ENCODE assay signal across 12 cellular contexts in the genomic region with DNA sequence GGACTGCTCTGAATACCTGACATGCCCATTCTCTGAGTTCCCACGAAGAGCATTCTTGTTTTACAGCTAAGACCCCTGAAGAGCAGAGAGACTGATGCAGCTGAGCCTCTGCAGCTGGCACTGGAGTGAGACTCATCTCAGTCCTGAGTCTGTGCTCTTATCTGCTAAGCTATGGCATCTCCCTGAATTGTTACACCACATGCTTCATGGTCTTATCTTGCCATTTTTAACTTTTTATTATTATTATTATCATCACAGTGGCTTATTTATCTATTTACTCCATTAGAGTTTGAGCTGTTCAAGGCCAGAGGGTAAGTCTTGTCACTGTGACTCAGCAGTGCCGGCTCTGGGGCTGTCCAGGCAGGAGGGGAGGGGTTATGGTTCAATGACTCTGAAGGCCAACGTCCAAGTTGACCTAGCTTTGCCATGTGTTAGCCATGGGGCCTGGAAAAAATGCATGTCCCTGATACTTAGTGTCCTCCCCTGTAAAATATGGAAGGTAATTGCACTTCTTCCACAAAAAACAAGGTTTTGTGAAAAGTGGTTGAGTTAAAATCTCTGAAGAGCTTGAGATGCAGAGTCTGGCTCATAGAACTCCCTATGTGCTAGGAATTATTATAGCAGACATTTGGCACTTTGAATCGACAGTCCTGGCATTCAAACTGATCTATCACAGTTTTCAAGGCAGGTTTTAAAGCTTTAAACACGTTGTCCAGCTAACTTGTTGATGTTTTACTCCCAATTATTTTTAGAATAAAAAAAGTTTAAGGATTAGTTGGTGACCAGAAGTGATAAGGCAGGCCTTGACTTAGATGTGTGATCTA.
A peak's percentile ranks its signal among the peaks of the same experiment; 100 is the strongest.
DNase-seq lines count a peak whose midpoint lies in the region; ATAC-seq and TF ChIP-seq lines count a peak whose summit lies in the region.
"Had no signal": no experiment of that assay in that cellular context is flagged by ENCODE, and none has a peak within 500 bp of the region (broad histone marks: within the 10 kb centered on the region; RNA-seq: fewer than 3 reads in every experiment).

No MANE protein-coding gene starts in this region.

- H3K9ac ChIP-seq in HCT116 (ENCODE audit: low read length) = no peak overlapping the region
- H3K9ac ChIP-seq in adipocyte (ENCODE audit: low read length) = no peak overlapping the region

- no peaks in the 10 kb centered on the region for H3K36me3 ChIP-seq in HCT116 (ENCODE audit: control insufficient read depth in 1 of 2, insufficient read depth in 2 of 2, low read length in 2 of 2)
- H3K36me3 ChIP-seq in adipocyte (ENCODE audit: control insufficient read depth, insufficient read depth, low read length, severe bottlenecking) = no peaks in the 10 kb centered on the region

- H3K79me2 ChIP-seq in HCT116 (ENCODE audit: insufficient read depth, low read length) = no peaks in the 10 kb centered on the region

- no peak for TF ChIP-seq RAD21 in HCT116 (IDR thresholded peaks at IDR 0.05; ENCODE audit: low read depth)

- H3K4me2 ChIP-seq in HCT116 (ENCODE audit: low read length) = peak overlapping the region; percentile 11

- POLR2A ChIA-PET in HCT116 (lab: Charles Lee) = interaction anchor here (0.8 to 1.6 kb wide), 3 partner anchors 224 to 947 kb away, joined by 3 to 4 read pairs (median 3); partner anchors contain the start of genes ABHD17B and C9orf85

- H3K27ac Mint-ChIP-seq in stimulated activated effector memory CD8-positive, alpha-beta T cell treated with anti-CD3 and anti-CD28 coated beads, Interleukin-12 subunit alpha, Interleukin-12 subunit beta, amount 100 ng/mL, for 72 hours = no peak overlapping the region
- H3K27ac Mint-ChIP-seq: naive thymus-derived CD4-positive, alpha-beta T cell had no signal

- H3K27me3 ChIP-seq in HCT116 (ENCODE audit: insufficient read depth, low read length) = no peaks in the 10 kb centered on the region
- H3K27me3 ChIP-seq in adipocyte (replicated peaks; ENCODE audit: control insufficient read depth, insufficient read depth, low read length) = no peaks in the 10 kb centered on the region

- peak overlapping the region; percentile 92 for H2AFZ ChIP-seq in HCT116 (ENCODE audit: low read depth, low read length, poor library complexity, severe bottlenecking)

- ATAC-seq in HCT116 = peak; percentile 75
- peak; percentile 40 for ATAC-seq in stimulated activated effector memory CD8-positive, alpha-beta T cell treated with anti-CD3 and anti-CD28 coated beads, Interleukin-12 subunit alpha, Interleukin-12 subunit beta, amount 100 ng/mL, for 72 hours
- no peak for ATAC-seq in GM18858 (IDR thresholded peaks at IDR 0.05; ENCODE audit: unreplicated experiment)
- ATAC-seq: esophagus mucosa; naive thymus-derived CD4-positive, alpha-beta T cell had no signal

- TF ChIP-seq CTCF in HCT116 (IDR thresholded peaks at IDR 0.05 in 2 of 3, conservative IDR thresholded peaks at IDR 0.05 in 1 of 3; ENCODE audit: borderline replicate concordance in 1 of 3, insufficient read depth in 1 of 3, low read depth in 2 of 3, low read length in 2 of 3) = no peak

- H3K4me3 ChIP-seq in HCT116 (replicated peaks in 1 of 2; ENCODE audit: low read depth in 1 of 2, low read length in 2 of 2) = no peak overlapping the region
- peak overlapping the region; percentile 3 for H3K4me3 ChIP-seq in adipocyte (ENCODE audit: low read length)

- intact Hi-C loops in HCT116 (cut with micrococcal nuclease) = loop anchor here (5.0 kb wide), 3 partner anchors 164 to 339 kb away; no protein-coding TSS in a partner anchor

- RAD21 ChIA-PET in HCT116 (lab: Charles Lee; ENCODE audit: low non-redundant PET in 1 of 2, low total read pairs in 2 of 2, uncharacterized antibody in 2 of 2, unreplicated experiment in 2 of 2) = interaction anchor here in 1 of 2 experiments (1.4 to 1.7 kb wide), 2 partner anchors 13 to 342 kb away, joined by 3 to 7 read pairs; no protein-coding TSS in a partner anchor

- H3K27ac ChIP-seq in HCT116 (ENCODE audit: low read depth, low read length) = no peak overlapping the region

- no peaks in the 10 kb centered on the region for H3K9me3 ChIP-seq in HCT116 (ENCODE audit: control insufficient read depth in 1 of 2, insufficient read depth in 1 of 2, low read depth in 1 of 2, low read length in 2 of 2)
- no peaks in the 10 kb centered on the region for H3K9me3 ChIP-seq in adipocyte (ENCODE audit: control insufficient read depth, low read length)

- CTCF ChIA-PET in HCT116 (lab: Charles Lee) = interaction anchor here (1.0 to 4.6 kb wide), 13 partner anchors 11 to 819 kb away, joined by 3 to 46 read pairs (median 9); no protein-coding TSS in a partner anchor

- H3K4me3 Mint-ChIP-seq in stimulated activated effector memory CD8-positive, alpha-beta T cell treated with anti-CD3 and anti-CD28 coated beads, Interleukin-12 subunit alpha, Interleukin-12 subunit beta, amount 100 ng/mL, for 72 hours = no peak overlapping the region
- H3K4me3 Mint-ChIP-seq: naive thymus-derived CD4-positive, alpha-beta T cell had no signal

- H3K9me2 ChIP-seq in HCT116 (ENCODE audit: insufficient read depth) = no peaks in the 10 kb centered on the region

- H3K4me1 Mint-ChIP-seq in stimulated activated effector memory CD8-positive, alpha-beta T cell treated with anti-CD3 and anti-CD28 coated beads, Interleukin-12 subunit alpha, Interleukin-12 subunit beta, amount 100 ng/mL, for 72 hours = no peaks in the 10 kb centered on the region

- H3K4me1 ChIP-seq in HCT116 (ENCODE audit: control insufficient read depth in 1 of 2, insufficient read depth in 2 of 2, low read length in 2 of 2) (peaks cover 8 to 21% of the 10 kb centered on the region in 2 experiments; a peak in 3 of 4 replicates), adipocyte (ENCODE audit: control insufficient read depth, insufficient read depth, low read length) (peaks cover 16% of the 10 kb centered on the region)

- no peak for TF ChIP-seq POLR2A in HCT116 (IDR thresholded peaks at IDR 0.05; ENCODE audit: borderline replicate concordance, extremely low read depth, insufficient read depth, insufficient read length)

- H4K20me1 ChIP-seq in HCT116 (ENCODE audit: insufficient read depth) = no peaks in the 10 kb centered on the region

- no TSS peak for BruUV-seq in HCT116 (replicated peaks; lab: Mats Ljungman, UMichigan)

- H3K9me3 Mint-ChIP-seq in stimulated activated effector memory CD8-positive, alpha-beta T cell treated with anti-CD3 and anti-CD28 coated beads, Interleukin-12 subunit alpha, Interleukin-12 subunit beta, amount 100 ng/mL, for 72 hours = no peaks in the 10 kb centered on the region
- H3K9me3 Mint-ChIP-seq: naive thymus-derived CD4-positive, alpha-beta T cell had no signal

- no peaks in the 10 kb centered on the region for H3K36me3 Mint-ChIP-seq in stimulated activated effector memory CD8-positive, alpha-beta T cell treated with anti-CD3 and anti-CD28 coated beads, Interleukin-12 subunit alpha, Interleukin-12 subunit beta, amount 100 ng/mL, for 72 hours
- H3K36me3 Mint-ChIP-seq: naive thymus-derived CD4-positive, alpha-beta T cell had no signal

- DNase-seq in HCT116 (ENCODE audit: low read depth, low spot score) = no peak
- peak; percentile 22 for DNase-seq in adipocyte (ENCODE audit: low read depth)
- DNase-seq in iris pigment epithelial cell (ENCODE audit: low read depth) = peak; percentile 35
- no peak for DNase-seq in stimulated activated effector memory CD8-positive, alpha-beta T cell treated with anti-CD3 and anti-CD28 coated beads, Interleukin-12 subunit alpha, Interleukin-12 subunit beta, amount 100 ng/mL, for 72 hours (ENCODE audit: low spot score in 2 of 2)
- no peak for DNase-seq in hepatic stellate cell (ENCODE audit: low spot score)
- no peak for DNase-seq in Kasumi-1 (lab: John Stamatoyannopoulos, UW)
- DNase-seq in stimulated activated CD8-positive, alpha-beta memory T cell treated with anti-CD3 and anti-CD28 coated beads, Interleukin-4, amount 100 ng/mL, for 48 hours = no peak
- DNase-seq: activated naive CD4-positive, alpha-beta T cell treated with Interleukin-2 at 50 U/mL for 16 hours; naive thymus-derived CD4-positive, alpha-beta T cell; stimulated activated CD4-positive, alpha-beta T cell treated with anti-CD3 and anti-CD28 coated beads, Interleukin-4, amount 100 ng/mL, for 4 hours had no signal

TF ChIP-seq in HCT116, 20 proteins besides CTCF, POLR2A, EP300 and RAD21:
- TF ChIP-seq SP1 (IDR thresholded peaks at IDR 0.05; ENCODE audit: low read depth) (no peak; the same call in 1 of the 2 replicates), FOSL1 (IDR thresholded peaks at IDR 0.05; ENCODE audit: low read depth) (0 out of 2 replicates have a peak, but pooled peaks have one; percentile 17), SIN3A (IDR thresholded peaks at IDR 0.05; ENCODE audit: low read depth) (no peak), TCF7L2 (IDR thresholded peaks at IDR 0.05; ENCODE audit: borderline replicate concordance, extremely low read depth, insufficient read depth, insufficient read length) (peak; percentile 60), JUND (IDR thresholded peaks at IDR 0.05) (no peak)
- TF ChIP-seq, protein P1, sequence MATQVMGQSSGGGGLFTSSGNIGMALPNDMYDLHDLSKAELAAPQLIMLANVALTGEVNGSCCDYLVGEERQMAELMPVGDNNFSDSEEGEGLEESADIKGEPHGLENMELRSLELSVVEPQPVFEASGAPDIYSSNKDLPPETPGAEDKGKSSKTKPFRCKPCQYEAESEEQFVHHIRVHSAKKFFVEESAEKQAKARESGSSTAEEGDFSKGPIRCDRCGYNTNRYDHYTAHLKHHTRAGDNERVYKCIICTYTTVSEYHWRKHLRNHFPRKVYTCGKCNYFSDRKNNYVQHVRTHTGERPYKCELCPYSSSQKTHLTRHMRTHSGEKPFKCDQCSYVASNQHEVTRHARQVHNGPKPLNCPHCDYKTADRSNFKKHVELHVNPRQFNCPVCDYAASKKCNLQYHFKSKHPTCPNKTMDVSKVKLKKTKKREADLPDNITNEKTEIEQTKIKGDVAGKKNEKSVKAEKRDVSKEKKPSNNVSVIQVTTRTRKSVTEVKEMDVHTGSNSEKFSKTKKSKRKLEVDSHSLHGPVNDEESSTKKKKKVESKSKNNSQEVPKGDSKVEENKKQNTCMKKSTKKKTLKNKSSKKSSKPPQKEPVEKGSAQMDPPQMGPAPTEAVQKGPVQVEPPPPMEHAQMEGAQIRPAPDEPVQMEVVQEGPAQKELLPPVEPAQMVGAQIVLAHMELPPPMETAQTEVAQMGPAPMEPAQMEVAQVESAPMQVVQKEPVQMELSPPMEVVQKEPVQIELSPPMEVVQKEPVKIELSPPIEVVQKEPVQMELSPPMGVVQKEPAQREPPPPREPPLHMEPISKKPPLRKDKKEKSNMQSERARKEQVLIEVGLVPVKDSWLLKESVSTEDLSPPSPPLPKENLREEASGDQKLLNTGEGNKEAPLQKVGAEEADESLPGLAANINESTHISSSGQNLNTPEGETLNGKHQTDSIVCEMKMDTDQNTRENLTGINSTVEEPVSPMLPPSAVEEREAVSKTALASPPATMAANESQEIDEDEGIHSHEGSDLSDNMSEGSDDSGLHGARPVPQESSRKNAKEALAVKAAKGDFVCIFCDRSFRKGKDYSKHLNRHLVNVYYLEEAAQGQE (IDR thresholded peaks at IDR 0.05; ENCODE audit: low read depth) = no peak

Comparison
In these comparisons a context has a peak if more than half of its experiments do, and no peak if none do; other contexts are left out.
1. DNase-seq: peak in adipocyte (single experiment) and iris pigment epithelial cell (single experiment); none in HCT116 (single experiment), stimulated activated effector memory CD8-positive, alpha-beta T cell treated with anti-CD3 and anti-CD28 coated beads, Interleukin-12 subunit alpha, Interleukin-12 subunit beta, amount 100 ng/mL, for 72 hours (0 of 2), hepatic stellate cell (single experiment), Kasumi-1 (0 of 2) and stimulated activated CD8-positive, alpha-beta memory T cell treated with anti-CD3 and anti-CD28 coated beads, Interleukin-4, amount 100 ng/mL, for 48 hours (single experiment).